Comparison of ENCODE assay signal across 11 cellular contexts in the genomic region with DNA sequence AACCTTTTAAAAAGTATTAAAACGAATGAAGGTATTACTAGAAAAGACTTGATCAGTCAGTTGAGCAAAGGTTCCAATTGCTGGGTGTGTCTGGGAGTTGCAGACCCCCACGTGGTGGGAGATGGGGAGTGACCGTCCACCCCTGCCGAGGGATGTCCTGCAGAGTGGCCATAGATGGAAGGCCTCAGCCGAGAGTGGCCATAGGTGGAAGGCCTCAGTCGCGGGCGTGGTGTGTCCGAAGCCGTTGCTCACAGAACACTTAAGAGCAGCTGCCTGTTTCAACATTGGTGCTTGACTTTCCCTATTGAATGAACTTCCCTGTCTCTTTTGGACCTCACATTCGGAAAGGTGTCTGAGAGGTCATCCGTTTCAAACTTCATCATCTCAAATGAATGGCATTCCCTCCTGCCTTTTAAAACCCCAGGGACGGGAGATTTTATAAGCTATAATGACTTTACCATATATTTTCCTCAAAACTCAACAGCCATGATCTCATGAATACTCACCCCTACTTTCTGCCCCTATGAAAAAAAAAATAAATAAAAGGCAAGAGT.
DNase-seq lines count a peak whose midpoint lies in the region; ATAC-seq and TF ChIP-seq lines count a peak whose summit lies in the region.
"Had no signal": no experiment of that assay in that cellular context is flagged by ENCODE, and none has a peak within 500 bp of the region (broad histone marks: within the 10 kb centered on the region; RNA-seq: fewer than 3 reads in every experiment).

No MANE protein-coding gene starts in this region.

- H3K27ac ChIP-seq in rectal smooth muscle tissue (ENCODE audit: low read depth, low read length) (peak overlapping the region; percentile 37), vagina (peak overlapping the region; percentile 54)

- TF ChIP-seq POLR2A in vagina (IDR thresholded peaks at IDR 0.05), result no peak

- H3K9me3 ChIP-seq in vagina, result no peaks in the 10 kb centered on the region
- H3K9me3 ChIP-seq: BE2C had no signal

- no peaks in the 10 kb centered on the region for H3K27me3 ChIP-seq in rectal smooth muscle tissue (ENCODE audit: control insufficient read depth, insufficient read depth, low read length)
- no peaks in the 10 kb centered on the region for H3K27me3 ChIP-seq in vagina
- H3K27me3 ChIP-seq: BE2C had no signal

- H3K36me3 ChIP-seq in rectal smooth muscle tissue (ENCODE audit: control insufficient read depth, insufficient read depth, low read length) (no peaks in the 10 kb centered on the region), vagina (no peaks in the 10 kb centered on the region)
- H3K36me3 ChIP-seq: BE2C had no signal

- intact Hi-C loops in left ventricle myocardium superior (cut with micrococcal nuclease), result no loop called here
- intact Hi-C loops in Right ventricle myocardium inferior (cut with DNase I), result no loop called here
- intact Hi-C loops in vagina (cut with DNase I), result no loop called here

- no peak for TF ChIP-seq CTCF in vagina (IDR thresholded peaks at IDR 0.05)

- no peak for DNase-seq in left ventricle myocardium superior
- no peak for DNase-seq in Right ventricle myocardium inferior (ENCODE audit: missing footprints)
- peak; percentile 6 for DNase-seq in amniotic epithelial cell (ENCODE audit: low read depth)
- DNase-seq in vagina (ENCODE audit: extremely low spot score in 2 of 2), result no peak
- no peak for DNase-seq in retina
- DNase-seq: BE2C, mesendoderm, NCI-H2081 treated with DMSO at 0.1 percent for 48 hours had no signal

- H3K4me3 ChIP-seq in rectal smooth muscle tissue (ENCODE audit: low read length), result no peak overlapping the region
- no peak overlapping the region for H3K4me3 ChIP-seq in vagina

- ATAC-seq in left ventricle myocardium superior (peak; percentile 5), Right ventricle myocardium inferior (no peak), HG03139 (IDR thresholded peaks at IDR 0.05; ENCODE audit: unreplicated experiment) (no peak), HG02973 (IDR thresholded peaks at IDR 0.05; ENCODE audit: unreplicated experiment) (no peak)

- peaks cover 2% of the 10 kb centered on the region for H3K4me1 ChIP-seq in rectal smooth muscle tissue (ENCODE audit: control insufficient read depth, insufficient read depth, low read length)
- peaks cover 56% of the 10 kb centered on the region for H3K4me1 ChIP-seq in vagina
- H3K4me1 ChIP-seq: BE2C had no signal

- no peak overlapping the region for H3K9ac ChIP-seq in rectal smooth muscle tissue (ENCODE audit: low read length)
